Comparison of ENCODE assay signal across 18 cellular contexts in the genomic region with DNA sequence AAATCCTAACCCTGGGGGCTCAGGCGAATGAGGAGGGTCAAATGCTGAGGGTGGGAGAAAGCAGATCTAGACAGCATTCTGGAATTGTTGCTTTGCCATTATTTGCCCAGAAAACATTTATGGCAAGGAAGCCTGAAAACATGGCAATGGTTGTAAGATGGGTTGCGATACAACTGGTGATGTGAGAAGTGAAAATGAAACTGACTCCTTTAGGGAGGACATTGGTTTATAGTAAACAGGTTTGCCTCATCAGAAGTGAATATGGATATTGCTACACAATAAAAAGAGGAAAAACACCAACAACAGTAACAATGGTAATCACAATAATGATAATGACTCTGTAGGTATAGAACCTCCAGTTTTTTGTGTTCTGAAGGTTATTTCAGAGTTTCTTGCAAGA.
"Had no signal": no experiment of that assay in that cellular context is flagged by ENCODE, and none has a peak within 500 bp of the region (broad histone marks: within the 10 kb centered on the region; RNA-seq: fewer than 3 reads in every experiment).

No MANE protein-coding gene starts in this region.

- H3K36me3 Mint-ChIP-seq: naive B cell had no signal

- DNase-seq: activated CD4-positive, alpha-beta T cell treated with anti-CD3 and anti-CD28 coated beads for 4 hours; activated CD8-positive, alpha-beta memory T cell treated with anti-CD3 and anti-CD28 coated beads, Interleukin-2, amount 50 U/mL, for 4 hours; activated CD8-positive, alpha-beta T cell treated with anti-CD3 and anti-CD28 coated beads, Interleukin-2, amount 10 ng/mL, durations not matched to agents 7 days and 5 days; activated naive CD4-positive, alpha-beta T cell; erythroblast; mammary epithelial cell; naive B cell; ovary; spleen; stimulated activated CD4-positive, alpha-beta T cell treated with anti-CD3 and anti-CD28 coated beads, Interleukin-1b, Interleukin-23, amount 100 ng/mL, for 48 hours; stomach; T-helper 1 cell; testis; upper lobe of left lung had no signal

- H3K4me3 ChIP-seq: hepatocyte, neural progenitor cell, ovary, stomach, testis, upper lobe of left lung had no signal

- H3K27ac Mint-ChIP-seq: activated CD8-positive, alpha-beta T cell treated with anti-CD3 and anti-CD28 coated beads, Interleukin-2, amount 10 ng/mL, durations not matched to agents 7 days and 5 days; neural progenitor cell had no signal

- H3K4me3 Mint-ChIP-seq: activated CD8-positive, alpha-beta T cell treated with anti-CD3 and anti-CD28 coated beads, Interleukin-2, amount 10 ng/mL, durations not matched to agents 7 days and 5 days; neural progenitor cell had no signal

- ATAC-seq: activated CD8-positive, alpha-beta T cell treated with anti-CD3 and anti-CD28 coated beads, Interleukin-2, amount 10 ng/mL, durations not matched to agents 7 days and 5 days; left lobe of liver; sciatic nerve had no signal

- H3K9me3 ChIP-seq: ovary, spleen, stomach, testis, upper lobe of left lung had no signal

- H3K9me3 Mint-ChIP-seq: neural progenitor cell had no signal
